In the genomic region with DNA sequence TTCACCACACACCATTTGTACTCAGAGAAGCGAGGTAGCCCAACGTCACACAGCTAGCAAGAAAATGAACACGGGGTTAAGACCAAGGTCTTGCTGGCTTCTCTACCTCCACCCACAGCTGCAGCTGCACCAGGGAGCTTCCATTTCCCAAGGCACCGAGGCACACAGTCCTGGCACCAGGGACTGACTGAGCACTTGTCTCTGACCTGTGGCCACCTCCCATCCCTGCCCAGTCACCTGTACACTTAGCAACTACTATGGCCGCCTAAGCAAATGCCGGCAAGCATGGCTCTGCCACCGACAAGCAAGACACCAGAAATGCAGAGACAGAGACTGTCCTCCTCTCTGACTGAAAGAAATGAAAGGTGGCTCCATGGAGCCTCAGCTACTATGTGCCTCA, we compare ENCODE assay signal across 20 cellular contexts. TPM values are rescaled to one million over a fixed set of nuclear protein-coding genes. Genes with fewer than 3 reads are reported as not detected.
"Had no signal": no experiment of that assay in that cellular context is flagged by ENCODE, and none has a peak within 500 bp of the region (broad histone marks: within the 10 kb centered on the region; RNA-seq: fewer than 3 reads in every experiment).

No MANE protein-coding gene starts in this region.

- H3K4me1 Mint-ChIP-seq: WTC11 had no signal

- H3K27me3 ChIP-seq: cardiac muscle cell, stomach, testis had no signal

- H3K9me3 ChIP-seq: mucosa of descending colon, stomach, testis had no signal

- H3K27me3 Mint-ChIP-seq: activated CD4-positive, alpha-beta memory T cell treated with anti-CD3 and anti-CD28 coated beads for 36 hours; naive B cell; T-cell; type B pancreatic cell had no signal

- ATAC-seq: mucosa of descending colon, SK-N-SH treated with all-trans-retinoic acid at 6 μM for 48 hours, T-cell, WTC11 had no signal

- H3K4me3 ChIP-seq: cardiac muscle cell, mucosa of descending colon, stomach, testis had no signal

- H3K4me3 Mint-ChIP-seq: activated CD4-positive, alpha-beta memory T cell treated with anti-CD3 and anti-CD28 coated beads for 36 hours; naive B cell; T-cell; type B pancreatic cell; WTC11 had no signal

- H3K27ac ChIP-seq: cardiac muscle cell, epithelial cell of prostate, stomach, testis had no signal

- H3K27ac Mint-ChIP-seq: activated CD4-positive, alpha-beta memory T cell treated with anti-CD3 and anti-CD28 coated beads for 36 hours; naive B cell; T-cell; type B pancreatic cell; WTC11 had no signal

- DNase-seq: activated CD4-positive, alpha-beta memory T cell treated with anti-CD3 and anti-CD28 coated beads for 36 hours; activated CD4-positive, alpha-beta T cell treated with anti-CD3 and anti-CD28 coated beads for 4 hours; activated naive CD4-positive, alpha-beta T cell treated with anti-CD3 and anti-CD28 coated beads, Interleukin-2, amount 50 U/mL, for 16 hours; amniotic stem cell; foreskin fibroblast; glutamatergic neuron; hippocampal formation; mucosa of descending colon; naive B cell; stomach; testis had no signal

- H3K9me3 Mint-ChIP-seq: activated CD4-positive, alpha-beta memory T cell treated with anti-CD3 and anti-CD28 coated beads for 36 hours; naive B cell; T-cell; type B pancreatic cell; WTC11 had no signal

RNA-seq across cellular contexts. Expression of gene UROC1, which starts 57.2 kb away (rescaled TPM):
- total RNA-seq: activated CD4-positive, alpha-beta memory T cell treated with anti-CD3 and anti-CD28 coated beads for 36 hours; cardiac muscle cell; dermis microvascular lymphatic vessel endothelial cell; lung microvascular endothelial cell; mucosa of descending colon; renal cortical epithelial cell; stomach; WTC11 had no signal
- polyA plus RNA-seq: cardiac muscle cell, stomach had no signal
